Comparison of ENCODE assay signal across 34 cellular contexts in genomic region chr15:37131639-37132038, GRCh38. TPM values are rescaled to one million over a fixed set of nuclear protein-coding genes. Genes with fewer than 3 reads are reported as not detected.
A peak's percentile ranks its signal among the peaks of the same experiment; 100 is the strongest.
DNase-seq lines count a peak whose midpoint lies in the region; ATAC-seq and TF ChIP-seq lines count a peak whose summit lies in the region.
"Had no signal": no experiment of that assay in that cellular context is flagged by ENCODE, and none has a peak within 500 bp of the region (broad histone marks: within the 10 kb centered on the region; RNA-seq: fewer than 3 reads in every experiment).

No MANE protein-coding gene starts in this region.

- no peaks in the 10 kb centered on the region for H3K9me3 ChIP-seq in left ventricle myocardium inferior (replicated peaks)
- H3K9me3 ChIP-seq in smooth muscle cell (replicated peaks; ENCODE audit: low read depth): no peaks in the 10 kb centered on the region
- H3K9me3 ChIP-seq in mammary epithelial cell (replicated peaks; ENCODE audit: insufficient read depth, low read length): no peaks in the 10 kb centered on the region
- H3K9me3 ChIP-seq: ovary, Peyer's patch, spleen, testis, uterus had no signal

- no peaks in the 10 kb centered on the region for H3F3A ChIP-seq in smooth muscle cell (ENCODE audit: low read depth)

- no peak overlapping the region for H3K4me3 ChIP-seq in left ventricle myocardium inferior
- no peak overlapping the region for H3K4me3 ChIP-seq in smooth muscle cell
- no peak overlapping the region for H3K4me3 ChIP-seq in mammary epithelial cell (replicated peaks in 1 of 3; ENCODE audit: insufficient read depth in 1 of 3, low read depth in 2 of 3, low read length in 3 of 3)
- H3K4me3 ChIP-seq: ovary, Peyer's patch, spleen, testis, uterus had no signal

- H3K9me3 Mint-ChIP-seq in activated T-helper 2 cell treated with anti-CD3 and anti-CD28 coated beads, Interferon-gamma antibody, Interleukin-2, Interleukin-4, amounts not matched to agents 10 μg/mL and 5 μg/mL and 100 μg/mL, durations not matched to agents 14 hours and 24 hours and 36 hours: no peaks in the 10 kb centered on the region
- H3K9me3 Mint-ChIP-seq: activated CD4-positive, alpha-beta T cell treated with anti-CD3 and anti-CD28 coated beads, Interleukin-2, amount 10 ng/mL, durations not matched to agents 7 days and 5 days; activated naive CD8-positive, alpha-beta T cell treated with anti-CD3 and anti-CD28 coated beads, Interleukin-2, amount 50 U/mL, for 24 hours; CD4-positive, CD25-positive, alpha-beta regulatory T cell; effector memory CD8-positive, alpha-beta T cell; nephron; stimulated activated naive CD8-positive, alpha-beta T cell treated with anti-CD3 and anti-CD28 coated beads, Interleukin-15, Interleukin-2, amounts not matched to agents 100 ng/mL and 50 ng/mL, for 24 hours; WTC11 had no signal

- H3K4me1 Mint-ChIP-seq in activated T-helper 2 cell treated with anti-CD3 and anti-CD28 coated beads, Interferon-gamma antibody, Interleukin-2, Interleukin-4, amounts not matched to agents 10 μg/mL and 5 μg/mL and 100 μg/mL, durations not matched to agents 14 hours and 24 hours and 36 hours (ENCODE audit: low read depth): no peaks in the 10 kb centered on the region
- H3K4me1 Mint-ChIP-seq: activated CD4-positive, alpha-beta T cell treated with anti-CD3 and anti-CD28 coated beads, Interleukin-2, amount 10 ng/mL, durations not matched to agents 7 days and 5 days; activated naive CD8-positive, alpha-beta T cell treated with anti-CD3 and anti-CD28 coated beads, Interleukin-2, amount 50 U/mL, for 24 hours had no signal

- no peak for DNase-seq in Right ventricle myocardium superior
- no peak for DNase-seq in left ventricle myocardium inferior
- peak; percentile 35 for DNase-seq in SK-MEL-5 (ENCODE audit: low read depth, low spot score)
- no peak for DNase-seq in left lobe of liver (ENCODE audit: low spot score)
- DNase-seq in smooth muscle cell (lab: John Stamatoyannopoulos, UW; ENCODE audit: unreplicated experiment): no peak
- no peak for DNase-seq in mammary epithelial cell
- DNase-seq in activated T-helper 2 cell treated with anti-CD3 and anti-CD28 coated beads, Interferon-gamma antibody, Interleukin-2, Interleukin-4, amounts not matched to agents 10 μg/mL and 5 μg/mL and 100 μg/mL, durations not matched to agents 14 hours and 24 hours and 36 hours (ENCODE audit: low spot score): no peak
- DNase-seq: activated CD4-positive, alpha-beta T cell treated with anti-CD3 and anti-CD28 coated beads, Interleukin-2, amount 10 ng/mL, durations not matched to agents 7 days and 5 days; activated gamma-delta T cell; activated naive CD8-positive, alpha-beta T cell treated with anti-CD3 and anti-CD28 coated beads, Interleukin-2, amount 50 U/mL, for 24 hours; activated T-cell treated with anti-CD3 and anti-CD28 coated beads, Interleukin-2, amount 50 U/mL, for 1 hour; caudate nucleus; CD4-positive, CD25-positive, alpha-beta regulatory T cell; cortex of kidney; effector memory CD8-positive, alpha-beta T cell; H7; MM.1S; NCI-H2029; NCI-H524 treated with DMSO at 0.1 percent for 48 hours; ovary; Peyer's patch; retina; SIG-M5; spleen; stimulated activated CD4-positive, alpha-beta T cell treated with anti-CD3 and anti-CD28 coated beads, Interleukin-2, amount 100 ng/mL, for 24 hours; testis; uterus had no signal

- H3K27ac Mint-ChIP-seq in activated T-helper 2 cell treated with anti-CD3 and anti-CD28 coated beads, Interferon-gamma antibody, Interleukin-2, Interleukin-4, amounts not matched to agents 10 μg/mL and 5 μg/mL and 100 μg/mL, durations not matched to agents 14 hours and 24 hours and 36 hours: no peak overlapping the region
- H3K27ac Mint-ChIP-seq: activated CD4-positive, alpha-beta T cell treated with anti-CD3 and anti-CD28 coated beads, Interleukin-2, amount 10 ng/mL, durations not matched to agents 7 days and 5 days; activated naive CD8-positive, alpha-beta T cell treated with anti-CD3 and anti-CD28 coated beads, Interleukin-2, amount 50 U/mL, for 24 hours; CD4-positive, CD25-positive, alpha-beta regulatory T cell; effector memory CD8-positive, alpha-beta T cell; stimulated activated naive CD8-positive, alpha-beta T cell treated with anti-CD3 and anti-CD28 coated beads, Interleukin-15, Interleukin-2, amounts not matched to agents 100 ng/mL and 50 ng/mL, for 24 hours had no signal

- H3K79me2 ChIP-seq in smooth muscle cell (ENCODE audit: low read depth) (no peaks in the 10 kb centered on the region), mammary epithelial cell (ENCODE audit: insufficient read depth, low read length) (no peaks in the 10 kb centered on the region)

- no peak overlapping the region for H3K4me3 Mint-ChIP-seq in activated T-helper 2 cell treated with anti-CD3 and anti-CD28 coated beads, Interferon-gamma antibody, Interleukin-2, Interleukin-4, amounts not matched to agents 10 μg/mL and 5 μg/mL and 100 μg/mL, durations not matched to agents 14 hours and 24 hours and 36 hours (ENCODE audit: low read depth)
- H3K4me3 Mint-ChIP-seq: activated CD4-positive, alpha-beta T cell treated with anti-CD3 and anti-CD28 coated beads, Interleukin-2, amount 10 ng/mL, durations not matched to agents 7 days and 5 days; activated naive CD8-positive, alpha-beta T cell treated with anti-CD3 and anti-CD28 coated beads, Interleukin-2, amount 50 U/mL, for 24 hours; CD4-positive, CD25-positive, alpha-beta regulatory T cell; effector memory CD8-positive, alpha-beta T cell; nephron; stimulated activated naive CD8-positive, alpha-beta T cell treated with anti-CD3 and anti-CD28 coated beads, Interleukin-15, Interleukin-2, amounts not matched to agents 100 ng/mL and 50 ng/mL, for 24 hours; WTC11 had no signal

- BruUV-seq in mammary epithelial cell (replicated peaks; lab: Mats Ljungman, UMichigan): no TSS peak

- H3K9ac ChIP-seq in smooth muscle cell (ENCODE audit: low read depth) (no peak overlapping the region), mammary epithelial cell (ENCODE audit: insufficient read depth, low read length) (no peak overlapping the region)
- H3K9ac ChIP-seq: KMS-11 had no signal

- intact Hi-C loops in Right ventricle myocardium superior (cut with DNase I): no loop called here
- intact Hi-C loops in left ventricle myocardium inferior (cut with micrococcal nuclease): loop anchor here (10.0 kb wide), 1 partner anchor 247 kb away; no protein-coding TSS in a partner anchor
- intact Hi-C loops in mammary epithelial cell (cut with micrococcal nuclease): loop anchor here (2.0 to 10.0 kb wide), 3 partner anchors 25 to 1377 kb away; no protein-coding TSS in a partner anchor
- intact Hi-C loops in activated T-helper 2 cell treated with anti-CD3 and anti-CD28 coated beads, Interferon-gamma antibody, Interleukin-2, Interleukin-4, amounts not matched to agents 10 μg/mL and 5 μg/mL and 100 μg/mL, durations not matched to agents 14 hours and 24 hours and 36 hours (cut with micrococcal nuclease): no loop called here

- H2AFZ ChIP-seq in smooth muscle cell (ENCODE audit: low read depth) (peak overlapping the region; percentile 26), mammary epithelial cell (ENCODE audit: low read depth, low read length) (no peak overlapping the region)

- H4K20me1 ChIP-seq in smooth muscle cell (ENCODE audit: low read depth) (no peaks in the 10 kb centered on the region), mammary epithelial cell (ENCODE audit: insufficient read depth, low read length) (no peaks in the 10 kb centered on the region)

- ATAC-seq in Right ventricle myocardium superior (ENCODE audit: poor library complexity) (peak; percentile 63), left lobe of liver (peak; percentile 39), HG03439 (IDR thresholded peaks at IDR 0.05; ENCODE audit: unreplicated experiment) (no peak)
- ATAC-seq: activated naive CD8-positive, alpha-beta T cell treated with anti-CD3 and anti-CD28 coated beads, Interleukin-2, amount 50 U/mL, for 24 hours; effector memory CD8-positive, alpha-beta T cell; esophagus mucosa; WTC11 had no signal

- CTCF ChIA-PET in mammary epithelial cell (lab: Charles Lee; ENCODE audit: low non-redundant PET): interaction anchor here (0.8 kb wide), 1 partner anchor 599 kb away, joined by 5 read pairs; no protein-coding TSS in a partner anchor

- in situ Hi-C loops in SK-MEL-5 (cut with HindIII; ENCODE audit: low pct_unique_long_range_greater_than_20kb, low sequenced_read_pairs) (no loop called here), mammary epithelial cell (cut with MboI; ENCODE audit: low sequenced_read_pairs in 2 of 2) (loop anchor here (5.0 to 25.0 kb wide), 4 partner anchors 247 to 756 kb away; no protein-coding TSS in a partner anchor)

- H3K27ac ChIP-seq in left ventricle myocardium inferior (replicated peaks): no peak overlapping the region
- no peak overlapping the region for H3K27ac ChIP-seq in smooth muscle cell (ENCODE audit: low read depth)
- H3K27ac ChIP-seq in mammary epithelial cell (ENCODE audit: insufficient read depth, low read depth, low read length): no peak overlapping the region
- H3K27ac ChIP-seq: KMS-11, ovary, Peyer's patch, spleen, testis, uterus had no signal

- H3K27me3 ChIP-seq in left ventricle myocardium inferior (ENCODE audit: low read depth): no peaks in the 10 kb centered on the region
- no peaks in the 10 kb centered on the region for H3K27me3 ChIP-seq in smooth muscle cell (ENCODE audit: low read depth)
- H3K27me3 ChIP-seq in mammary epithelial cell (ENCODE audit: insufficient read depth, low read length): peaks cover 4% of the 10 kb centered on the region
- H3K27me3 ChIP-seq: ovary, Peyer's patch, testis, uterus had no signal

- H3K36me3 Mint-ChIP-seq in activated T-helper 2 cell treated with anti-CD3 and anti-CD28 coated beads, Interferon-gamma antibody, Interleukin-2, Interleukin-4, amounts not matched to agents 10 μg/mL and 5 μg/mL and 100 μg/mL, durations not matched to agents 14 hours and 24 hours and 36 hours (ENCODE audit: low read depth): no peaks in the 10 kb centered on the region
- H3K36me3 Mint-ChIP-seq: CD4-positive, CD25-positive, alpha-beta regulatory T cell; WTC11 had no signal

- H3K4me1 ChIP-seq in left ventricle myocardium inferior (peaks cover 14% of the 10 kb centered on the region), smooth muscle cell (ENCODE audit: low read depth) (peaks cover 9% of the 10 kb centered on the region), mammary epithelial cell (ENCODE audit: insufficient read depth, low read length) (no peaks in the 10 kb centered on the region)
- H3K4me1 ChIP-seq: Peyer's patch, testis, uterus had no signal

- H3K27me3 Mint-ChIP-seq in activated T-helper 2 cell treated with anti-CD3 and anti-CD28 coated beads, Interferon-gamma antibody, Interleukin-2, Interleukin-4, amounts not matched to agents 10 μg/mL and 5 μg/mL and 100 μg/mL, durations not matched to agents 14 hours and 24 hours and 36 hours (ENCODE audit: low read depth): no peaks in the 10 kb centered on the region

- 27% methylated on average over 2 of the region's 2 CpGs for WGBS in smooth muscle cell (ENCODE audit: low lambda C conversion rate)
- 44% methylated on average over 2 of the region's 2 CpGs for WGBS in mammary epithelial cell (ENCODE audit: low coverage, missing lambda C conversion rate)

- dilution Hi-C loops in mammary epithelial cell (cut with HindIII; ENCODE audit: low sequenced_read_pairs): no loop called here

- H3K4me2 ChIP-seq in smooth muscle cell: peak overlapping the region; percentile 37
- H3K4me2 ChIP-seq in mammary epithelial cell (ENCODE audit: insufficient read depth, low read depth, low read length): no peak overlapping the region
- H3K4me2 ChIP-seq: KMS-11 had no signal

- no peak for TF ChIP-seq CTCF in left ventricle myocardium inferior (IDR thresholded peaks at IDR 0.05; ENCODE audit: borderline replicate concordance)
- TF ChIP-seq CTCF in smooth muscle cell (IDR thresholded peaks at IDR 0.05; ENCODE audit: borderline replicate concordance, insufficient read depth, poor library complexity, severe bottlenecking): no peak
- no peak for TF ChIP-seq CTCF in mammary epithelial cell (conservative IDR thresholded peaks at IDR 0.05 in 1 of 2, IDR thresholded peaks at IDR 0.05 in 1 of 2; ENCODE audit: extremely low read depth in 1 of 2, insufficient read depth in 1 of 2, low read depth in 1 of 2, low read length in 2 of 2)

- H3K36me3 ChIP-seq in left ventricle myocardium inferior: no peaks in the 10 kb centered on the region
- no peaks in the 10 kb centered on the region for H3K36me3 ChIP-seq in smooth muscle cell (ENCODE audit: low read depth)
- H3K36me3 ChIP-seq in mammary epithelial cell (ENCODE audit: insufficient read depth, low read length): no peaks in the 10 kb centered on the region
- H3K36me3 ChIP-seq: ovary, Peyer's patch, spleen, uterus had no signal

RNA-seq across cellular contexts. Expression of gene MEIS2, which starts 31.3 kb away (rescaled TPM):
- total RNA-seq in Right ventricle myocardium superior: 43.9 TPM
- total RNA-seq in left ventricle myocardium inferior: 36.0 TPM
- total RNA-seq in SK-MEL-5 (2014; rRNA removed; shearing (Covaris generic)): 28.5 and 29.4 TPM in 2 replicates
- polyA plus RNA-seq in SK-MEL-5 (2015; cell fraction: cytosol; rRNA removed): 23.9 and 28.5 TPM in 2 replicates
- 39.2 and 46.3 TPM in 2 replicates for polyA plus RNA-seq in SK-MEL-5 (2015; cell fraction: nucleus; rRNA removed)
- total RNA-seq in left lobe of liver: 9.1 TPM
- total RNA-seq in smooth muscle cell: 18.8 and 33.4 TPM in 2 replicates
- polyA plus RNA-seq in smooth muscle cell: 13.0 and 16.7 TPM in 2 replicates
- 1 to 10 TPM; 6.7 to 8.4 TPM for total RNA-seq in mammary epithelial cell
- 8.4 TPM for polyA plus RNA-seq in mammary epithelial cell
- 1.3 TPM for polyA minus RNA-seq in mammary epithelial cell
- total RNA-seq in activated T-helper 2 cell treated with anti-CD3 and anti-CD28 coated beads, Interferon-gamma antibody, Interleukin-2, Interleukin-4, amounts not matched to agents 10 μg/mL and 5 μg/mL and 100 μg/mL, durations not matched to agents 14 hours and 24 hours and 36 hours: not detected in 2 replicates
- total RNA-seq: activated CD4-positive, alpha-beta T cell treated with anti-CD3 and anti-CD28 coated beads, Interleukin-2, amount 10 ng/mL, durations not matched to agents 7 days and 5 days; activated CD8-positive, alpha-beta memory T cell treated with anti-CD3 and anti-CD28 coated beads for 36 hours; CD4-positive, CD25-positive, alpha-beta regulatory T cell had no signal
- polyA plus RNA-seq: CD4-positive, CD25-positive, alpha-beta regulatory T cell had no signal

Comparison
In these comparisons a context has a peak if more than half of its experiments do, and no peak if none do; other contexts are left out.
1. intact Hi-C loops: an anchor here in left ventricle myocardium inferior (10.0 kb wide) and mammary epithelial cell (2.0 to 10.0 kb wide); none called in Right ventricle myocardium superior and activated T-helper 2 cell treated with anti-CD3 and anti-CD28 coated beads, Interferon-gamma antibody, Interleukin-2, Interleukin-4, amounts not matched to agents 10 μg/mL and 5 μg/mL and 100 μg/mL, durations not matched to agents 14 hours and 24 hours and 36 hours.